In the genomic region with DNA sequence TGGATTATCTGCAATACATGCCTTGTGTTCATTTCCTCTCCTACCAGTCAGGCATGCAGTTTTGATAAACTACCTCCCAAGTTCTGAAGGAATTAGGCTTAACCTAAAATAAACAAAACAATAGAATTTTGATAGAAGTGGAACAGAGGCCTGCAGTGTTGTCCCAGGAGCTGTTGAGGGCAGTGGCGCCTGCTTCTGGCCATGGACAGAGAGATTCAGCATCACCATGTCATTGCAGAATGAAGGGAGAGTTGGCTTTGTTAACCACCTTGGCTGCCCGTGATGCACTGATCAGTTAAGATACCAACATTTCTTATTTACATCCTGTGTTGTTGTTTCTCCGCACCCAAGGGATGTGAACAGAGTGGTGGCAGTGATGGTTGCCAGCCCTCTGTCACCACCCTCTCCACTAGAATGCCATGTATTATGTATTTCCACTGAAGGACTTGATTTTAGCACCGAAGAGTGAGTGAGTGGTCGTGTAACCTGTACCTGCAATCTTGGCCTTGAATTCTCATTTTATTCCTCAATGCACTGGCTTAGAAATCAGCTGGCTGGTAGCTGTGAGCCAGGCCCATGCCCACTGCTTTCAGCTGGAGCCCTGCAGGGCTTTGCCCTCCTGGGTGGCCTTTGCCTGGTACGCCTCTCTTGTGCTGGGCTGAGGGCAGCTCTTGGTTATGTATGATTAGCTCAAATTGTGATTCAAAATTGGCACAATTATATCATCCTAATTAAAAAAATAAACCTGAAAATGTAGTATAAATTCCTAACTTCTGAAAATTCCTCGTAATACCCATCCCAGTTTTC, we compare ENCODE assay signal across 19 cellular contexts. TPM values are rescaled to one million over a fixed set of nuclear protein-coding genes. Genes with fewer than 3 reads are reported as not detected.
DNase-seq lines count a peak whose midpoint lies in the region; ATAC-seq and TF ChIP-seq lines count a peak whose summit lies in the region.
"Had no signal": no experiment of that assay in that cellular context is flagged by ENCODE, and none has a peak within 500 bp of the region (broad histone marks: within the 10 kb centered on the region; RNA-seq: fewer than 3 reads in every experiment).

No MANE protein-coding gene starts in this region.

- peak; percentile 44 to 55 for ATAC-seq in right cardiac atrium

- H3K4me1 ChIP-seq in right cardiac atrium (ENCODE audit: control insufficient read depth, insufficient read depth, low read length) (peaks cover 2% of the 10 kb centered on the region), sigmoid colon (no peaks in the 10 kb centered on the region)

- TF ChIP-seq POLR2A in sigmoid colon (IDR thresholded peaks at IDR 0.05): no peak

- in situ Hi-C loops in brain microvascular endothelial cell (cut with HindIII; ENCODE audit: low pct_ligation_motif_present, low sequenced_read_pairs): no loop called here
- in situ Hi-C loops in GM13976 (cut with MboI; ENCODE audit: low sequenced_read_pairs, unreplicated experiment): no loop called here

- H3K9me3 ChIP-seq in right cardiac atrium (ENCODE audit: control insufficient read depth, low read length) (no peaks in the 10 kb centered on the region), sigmoid colon (no peaks in the 10 kb centered on the region)
- H3K9me3 ChIP-seq: Caco-2, transverse colon had no signal

- peak; percentile 9 for DNase-seq in ELR (ENCODE audit: low read depth)
- DNase-seq in HFF-Myc (ENCODE audit: extremely low read depth, low read depth): no peak
- no peak for DNase-seq in brain microvascular endothelial cell
- DNase-seq in right cardiac atrium: no peak
- DNase-seq in NCI-H1694 treated with DMSO at 0.1 percent for 48 hours (lab: John Stamatoyannopoulos, UW): no peak
- no peak for DNase-seq in sigmoid colon
- no peak for DNase-seq in middle frontal gyrus (ENCODE audit: extremely low spot score, low spot score)
- DNase-seq in GM13976 (ENCODE audit: low spot score): no peak
- DNase-seq: activated CD4-positive, CD25-positive, alpha-beta regulatory T cell; activated T-cell treated with anti-CD3 and anti-CD28 coated beads, Interleukin-2, amount 50 U/mL, for 48 hours; aorta; Caco-2; hippocampal formation; KG1; mesendoderm; NCI-H187; nucleus accumbens; SHP77 treated with DMSO at 0.1 percent for 48 hours; transverse colon had no signal

- H3K36me3 ChIP-seq in brain microvascular endothelial cell (replicated peaks): no peaks in the 10 kb centered on the region
- H3K36me3 ChIP-seq in sigmoid colon: no peaks in the 10 kb centered on the region
- H3K36me3 ChIP-seq: transverse colon had no signal

- H3K4me3 ChIP-seq in HFF-Myc (replicated peaks; ENCODE audit: low read depth, low read length): no peak overlapping the region
- no peak overlapping the region for H3K4me3 ChIP-seq in brain microvascular endothelial cell (ENCODE audit: low read depth, low read length)
- H3K4me3 ChIP-seq in right cardiac atrium (ENCODE audit: low read length): no peak overlapping the region
- no peak overlapping the region for H3K4me3 ChIP-seq in sigmoid colon
- H3K4me3 ChIP-seq: transverse colon had no signal

- no peaks in the 10 kb centered on the region for H3K27me3 ChIP-seq in brain microvascular endothelial cell (replicated peaks)
- no peaks in the 10 kb centered on the region for H3K27me3 ChIP-seq in right cardiac atrium (ENCODE audit: control insufficient read depth, insufficient read depth)
- no peaks in the 10 kb centered on the region for H3K27me3 ChIP-seq in sigmoid colon
- H3K27me3 ChIP-seq: transverse colon had no signal

- H3K27ac ChIP-seq in brain microvascular endothelial cell (no peak overlapping the region), right cardiac atrium (ENCODE audit: low read length) (no peak overlapping the region), sigmoid colon (no peak overlapping the region)
- H3K27ac ChIP-seq: transverse colon had no signal

- TF ChIP-seq CTCF in HFF-Myc (IDR thresholded peaks at IDR 0.05; ENCODE audit: low read depth, low read length, missing control alignments) (peak; percentile 24), brain microvascular endothelial cell (IDR thresholded peaks at IDR 0.05; ENCODE audit: low read depth, low read length, missing control alignments) (peak; percentile 49), sigmoid colon (IDR thresholded peaks at IDR 0.05) (no peak), GM13976 (IDR thresholded peaks at IDR 0.05; ENCODE audit: borderline replicate concordance, control extremely low read depth, extremely low read depth, insufficient read depth, missing control alignments) (no peak)

- 77% methylated on average over 7 of the region's 7 CpGs for WGBS in right cardiac atrium
- WGBS in sigmoid colon, 2 donors: 92 to 96% methylated on average over 7 of the region's 7 CpGs

- TF ChIP-seq EP300 in sigmoid colon (IDR thresholded peaks at IDR 0.05): no peak

- intact Hi-C loops in right cardiac atrium (cut with DNase I) (no loop called here), sigmoid colon (cut with DNase I) (no loop called here)

RNA-seq across cellular contexts. Expression of gene SHLD1, which starts 56.5 kb away (rescaled TPM):
- total RNA-seq in right cardiac atrium: 10 to 100 TPM in 3 of 4 donors, 1 to 10 TPM in 1; 8.4 to 13.6 (median 11.9) TPM
- 13.7 TPM for polyA plus RNA-seq in right cardiac atrium
- 1 to 10 TPM in 3 of 4 donors, under 1 TPM in 1; 0.99 to 6.1 (median 3.4) TPM for total RNA-seq in sigmoid colon
- 10 to 100 TPM in 2 of 3 donors, 1 to 10 TPM in 1; 5.4 to 18.7 (median 11.5) TPM for polyA plus RNA-seq in sigmoid colon

Comparison
In these comparisons a context has a peak if more than half of its experiments do, and no peak if none do; other contexts are left out.
1. CTCF ChIP-seq: peak in HFF-Myc (single experiment) and brain microvascular endothelial cell (single experiment); none in sigmoid colon (0 of 4) and GM13976 (single experiment).